In genomic region chr7:92835851-92836488, GRCh38 we compare ENCODE assay signal across 1 cellular context.
TF ChIP-seq lines count a peak whose summit lies in the region.

No MANE protein-coding gene starts in this region.

TF ChIP-seq in IMR-90, 13 proteins besides CTCF, POLR2A, EP300 and RAD21:
- TF ChIP-seq RFX5 (IDR thresholded peaks at IDR 0.05; ENCODE audit: low read depth, low read length), result no peak
- TF ChIP-seq MXI1 (IDR thresholded peaks at IDR 0.05; ENCODE audit: borderline replicate concordance, low read depth, low read length), result 0 out of 2 replicates have a peak, but pooled peaks have one; percentile 31
- TF ChIP-seq CHD1 (IDR thresholded peaks at IDR 0.05; ENCODE audit: low read depth, low read length), result 0 out of 2 replicates have a peak, but pooled peaks have one; percentile 12
- TF ChIP-seq, protein P1, sequence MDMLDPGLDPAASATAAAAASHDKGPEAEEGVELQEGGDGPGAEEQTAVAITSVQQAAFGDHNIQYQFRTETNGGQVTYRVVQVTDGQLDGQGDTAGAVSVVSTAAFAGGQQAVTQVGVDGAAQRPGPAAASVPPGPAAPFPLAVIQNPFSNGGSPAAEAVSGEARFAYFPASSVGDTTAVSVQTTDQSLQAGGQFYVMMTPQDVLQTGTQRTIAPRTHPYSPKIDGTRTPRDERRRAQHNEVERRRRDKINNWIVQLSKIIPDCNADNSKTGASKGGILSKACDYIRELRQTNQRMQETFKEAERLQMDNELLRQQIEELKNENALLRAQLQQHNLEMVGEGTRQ (IDR thresholded peaks at IDR 0.05; ENCODE audit: low read depth, low read length), result no peak
- no peak for TF ChIP-seq FOS (IDR thresholded peaks at IDR 0.05; ENCODE audit: low read depth, low read length)
- no peak for TF ChIP-seq RCOR1 (IDR thresholded peaks at IDR 0.05; ENCODE audit: insufficient replicate concordance, low read length)
- TF ChIP-seq BHLHE40 (IDR thresholded peaks at IDR 0.05; ENCODE audit: low read depth, low read length), result no peak
